ENCODE assay signal across 9 cellular contexts in genomic region chr4:37780444-37781133, GRCh38. TPM values are rescaled to one million over a fixed set of nuclear protein-coding genes. Genes with fewer than 3 reads are reported as not detected.
A peak's percentile ranks its signal among the peaks of the same experiment; 100 is the strongest.
DNase-seq lines count a peak whose midpoint lies in the region; TF ChIP-seq lines count a peak whose summit lies in the region.
"Had no signal": no experiment of that assay in that cellular context is flagged by ENCODE, and none has a peak within 500 bp of the region (broad histone marks: within the 10 kb centered on the region; RNA-seq: fewer than 3 reads in every experiment).

No MANE protein-coding gene starts in this region.

- peak; percentile 84 for DNase-seq in KBM-7
- DNase-seq in activated CD4-positive, alpha-beta T cell treated with anti-CD3 and anti-CD28 coated beads, Interleukin-2, amount 50 U/mL, for 1 hour: peak; percentile 53
- peak; percentile 33 for DNase-seq in fibroblast of the aortic adventitia (ENCODE audit: low read depth)
- DNase-seq in stimulated activated CD8-positive, alpha-beta memory T cell treated with anti-CD3 and anti-CD28 coated beads, Interleukin-4, amount 100 ng/mL, for 24 hours (ENCODE audit: low read depth): peak; percentile 7
- no peak for DNase-seq in NCI-H2196 (lab: John Stamatoyannopoulos, UW; ENCODE audit: unreplicated experiment)
- no peak for DNase-seq in cerebellum (ENCODE audit: low spot score)
- no peak for DNase-seq in NCI-H1092 (lab: John Stamatoyannopoulos, UW)
- DNase-seq: left cardiac atrium had no signal

- in situ Hi-C loops in KBM-7 (cut with MboI; ENCODE audit: low pct_unique_long_range_greater_than_20kb, low sequenced_read_pairs): loop anchor here (25.0 kb wide), 2 partner anchors 168 to 343 kb away; no protein-coding TSS in a partner anchor

- H3K4me3 ChIP-seq in fibroblast of the aortic adventitia (ENCODE audit: low read depth, low read length): no peak overlapping the region
- H3K4me3 ChIP-seq: thoracic aorta had no signal

- no peak for TF ChIP-seq CTCF in fibroblast of the aortic adventitia (IDR thresholded peaks at IDR 0.05; ENCODE audit: insufficient read depth, low read length)

RNA-seq across cellular contexts. Expression of gene PGM2, which starts 45.9 kb away (rescaled TPM):
- total RNA-seq in fibroblast of the aortic adventitia (ENCODE audit: low replicate concordance): 19.9 and 21.4 TPM in 2 replicates
- 20.1 TPM for total RNA-seq in cerebellum

Comparison
In these comparisons a context has a peak if more than half of its experiments do, and no peak if none do; other contexts are left out.
1. DNase-seq: peak in KBM-7 (single experiment), activated CD4-positive, alpha-beta T cell treated with anti-CD3 and anti-CD28 coated beads, Interleukin-2, amount 50 U/mL, for 1 hour (single experiment), fibroblast of the aortic adventitia (single experiment) and stimulated activated CD8-positive, alpha-beta memory T cell treated with anti-CD3 and anti-CD28 coated beads, Interleukin-4, amount 100 ng/mL, for 24 hours (single experiment); none in NCI-H2196 (single experiment), cerebellum (single experiment) and NCI-H1092 (single experiment).